ENCODE assay signal across 23 cellular contexts in genomic region chr6:10586302-10586701, GRCh38.
DNase-seq lines count a peak whose midpoint lies in the region; ATAC-seq and TF ChIP-seq lines count a peak whose summit lies in the region.
"Had no signal": no experiment of that assay in that cellular context is flagged by ENCODE, and none has a peak within 500 bp of the region (broad histone marks: within the 10 kb centered on the region; RNA-seq: fewer than 3 reads in every experiment).

No MANE protein-coding gene starts in this region.

- no peaks in the 10 kb centered on the region for H3K36me3 ChIP-seq in ACC112 (ENCODE audit: insufficient read depth, low read length)
- no peaks in the 10 kb centered on the region for H3K36me3 ChIP-seq in HUES6 (ENCODE audit: control insufficient read depth, insufficient read depth, low read length)
- no peaks in the 10 kb centered on the region for H3K36me3 ChIP-seq in esophagus muscularis mucosa
- no peaks in the 10 kb centered on the region for H3K36me3 ChIP-seq in mesendoderm (ENCODE audit: control insufficient read depth, insufficient read depth, low read length)
- H3K36me3 ChIP-seq in effector memory CD4-positive, alpha-beta T cell (ENCODE audit: control insufficient read depth, insufficient read depth, low read length): no peaks in the 10 kb centered on the region
- H3K36me3 ChIP-seq: uterus had no signal

- intact Hi-C loops in esophagus muscularis mucosa (cut with DNase I): no loop called here

- peak overlapping the region; percentile 59 for H2BK15ac ChIP-seq in mesendoderm (replicated peaks; ENCODE audit: low read depth)

- DNase-seq in esophagus muscularis mucosa (ENCODE audit: extremely low spot score) (no peak), mesendoderm (peak; percentile 89)
- DNase-seq in effector memory CD4-positive, alpha-beta T cell: no peak
- no peak for DNase-seq in activated CD4-positive, CD25-positive, alpha-beta regulatory T cell treated with anti-CD3 and anti-CD28 coated beads, Interleukin-2, amount 50 U/mL, for 72 hours
- DNase-seq in T-helper 2 cell treated with Interferon-gamma antibody and Interleukin-4, amounts not matched to agents 5 μg/mL and 100 μg/mL, for 36 hours (ENCODE audit: low spot score): no peak
- DNase-seq: activated CD4-positive, alpha-beta T cell treated with anti-CD3 and anti-CD28 coated beads, Interleukin-2, amount 50 U/mL, for 1 hour; GF-D8; GOT3; mucosa of descending colon; NCI-H1048; NCI-H187 treated with DMSO at 0.1 percent for 48 hours; NCI-H226; NCI-H82; PC-3; stimulated activated CD4-positive, alpha-beta T cell treated with anti-CD3 and anti-CD28 coated beads, Interleukin-12 subunit alpha, Interleukin-12 subunit beta, amount 100 ng/mL, for 4 hours; T-cell; uterus had no signal

- TF ChIP-seq CTCF in esophagus muscularis mucosa (IDR thresholded peaks at IDR 0.05): no peak

- H2AK5ac ChIP-seq in mesendoderm (ENCODE audit: low read length): no peak overlapping the region

- H3K27ac ChIP-seq in ACC112 (ENCODE audit: low read depth, low read length) (no peak overlapping the region), HUES6 (ENCODE audit: low read depth, low read length) (peak overlapping the region; percentile 14; the same call in 1 of the 2 replicates), esophagus muscularis mucosa (replicated peaks in 1 of 4) (peak overlapping the region in 3 of 4 donors; percentile 39 to 66 (median 64)), mesendoderm (ENCODE audit: low read depth, low read length) (peak overlapping the region; percentile 60)
- H3K27ac ChIP-seq in effector memory CD4-positive, alpha-beta T cell (ENCODE audit: insufficient read depth, low read length, poor library complexity, severe bottlenecking): no peak overlapping the region
- H3K27ac ChIP-seq: A549, KMS-11, uterus had no signal

- H3K79me2 ChIP-seq in ACC112 (ENCODE audit: control insufficient read depth, insufficient read depth, low read length, unreplicated experiment) (no peaks in the 10 kb centered on the region), mesendoderm (ENCODE audit: control insufficient read depth, insufficient read depth, low read length) (peaks cover 39% of the 10 kb centered on the region)

- ATAC-seq in HG03196 (IDR thresholded peaks at IDR 0.05; ENCODE audit: unreplicated experiment): no peak
- ATAC-seq: A549; activated T-helper 17 cell treated with anti-CD3 and anti-CD28 coated beads, Interleukin-2, amount 50 U/mL, for 72 hours; mucosa of descending colon; PC-3; T-cell had no signal

- H2BK120ac ChIP-seq in mesendoderm (ENCODE audit: low read depth, low read length): no peak overlapping the region

- TF ChIP-seq POLR2A in esophagus muscularis mucosa (IDR thresholded peaks at IDR 0.05; ENCODE audit: low read depth): no peak

- H3K36me3 Mint-ChIP-seq in T-helper 2 cell treated with Interferon-gamma antibody and Interleukin-4, amounts not matched to agents 5 μg/mL and 100 μg/mL, for 36 hours (ENCODE audit: low read depth): no peaks in the 10 kb centered on the region

- H3K9ac ChIP-seq in HUES6 (ENCODE audit: low read length) (peak overlapping the region; percentile 58), mesendoderm (ENCODE audit: low read length) (peak overlapping the region; percentile 65)
- H3K9ac ChIP-seq: KMS-11 had no signal

- H3K27me3 Mint-ChIP-seq in T-helper 2 cell treated with Interferon-gamma antibody and Interleukin-4, amounts not matched to agents 5 μg/mL and 100 μg/mL, for 36 hours (ENCODE audit: low read depth): no peaks in the 10 kb centered on the region
- H3K27me3 Mint-ChIP-seq: activated T-helper 17 cell treated with anti-CD3 and anti-CD28 coated beads, Interleukin-2, amount 50 U/mL, for 72 hours; T-cell had no signal

- no peak overlapping the region for H4K8ac ChIP-seq in mesendoderm (ENCODE audit: low read depth, low read length)

- H3K4me1 Mint-ChIP-seq in T-helper 2 cell treated with Interferon-gamma antibody and Interleukin-4, amounts not matched to agents 5 μg/mL and 100 μg/mL, for 36 hours (ENCODE audit: low read depth): peaks cover 10% of the 10 kb centered on the region
- H3K4me1 Mint-ChIP-seq: activated T-helper 17 cell treated with anti-CD3 and anti-CD28 coated beads, Interleukin-2, amount 50 U/mL, for 72 hours had no signal

- no peak overlapping the region for H2BK5ac ChIP-seq in mesendoderm (ENCODE audit: low read length)

- H3K23ac ChIP-seq in mesendoderm (ENCODE audit: low read length): peak overlapping the region; percentile 9

- H4K5ac ChIP-seq in mesendoderm (ENCODE audit: low read length): no peak overlapping the region

- H3K4ac ChIP-seq in mesendoderm (ENCODE audit: low read depth, low read length): no peak overlapping the region

- no peaks in the 10 kb centered on the region for H3K9me3 ChIP-seq in HUES6 (ENCODE audit: control insufficient read depth, insufficient read depth, low read depth, low read length)
- no peaks in the 10 kb centered on the region for H3K9me3 ChIP-seq in esophagus muscularis mucosa
- no peaks in the 10 kb centered on the region for H3K9me3 ChIP-seq in effector memory CD4-positive, alpha-beta T cell (ENCODE audit: control insufficient read depth, low read length)
- H3K9me3 ChIP-seq: A549, mucosa of descending colon, uterus had no signal

- TF ChIP-seq EP300 in esophagus muscularis mucosa (IDR thresholded peaks at IDR 0.05): no peak

- H3K27me3 ChIP-seq in ACC112 (ENCODE audit: insufficient read depth, low read length) (peaks cover 47% of the 10 kb centered on the region), HUES6 (ENCODE audit: control insufficient read depth, insufficient read depth, low read length) (no peaks in the 10 kb centered on the region), esophagus muscularis mucosa (no peaks in the 10 kb centered on the region), mesendoderm (ENCODE audit: insufficient read depth, low read length, poor library complexity) (no peaks in the 10 kb centered on the region)
- no peaks in the 10 kb centered on the region for H3K27me3 ChIP-seq in effector memory CD4-positive, alpha-beta T cell (replicated peaks; ENCODE audit: control insufficient read depth, insufficient read depth, low read length, poor library complexity, severe bottlenecking)
- H3K27me3 ChIP-seq: uterus had no signal

- H3K4me1 ChIP-seq in ACC112 (ENCODE audit: control insufficient read depth, insufficient read depth, low read length, unreplicated experiment) (no peaks in the 10 kb centered on the region), HUES6 (ENCODE audit: control insufficient read depth, insufficient read depth, low read length) (peaks cover 56% of the 10 kb centered on the region), esophagus muscularis mucosa (peaks cover 12 to 75% (median 60%) of the 10 kb centered on the region in 4 donors), mesendoderm (ENCODE audit: control insufficient read depth, low read depth, low read length) (peaks cover 29% of the 10 kb centered on the region)
- H3K4me1 ChIP-seq in effector memory CD4-positive, alpha-beta T cell (ENCODE audit: control insufficient read depth, insufficient read depth, low read length, poor library complexity, severe bottlenecking): no peaks in the 10 kb centered on the region
- H3K4me1 ChIP-seq: A549, uterus had no signal

- 60% methylated on average over 5 of the region's 5 CpGs for WGBS in esophagus muscularis mucosa
- WGBS in mesendoderm (ENCODE audit: extremely low coverage, insufficient coverage, low lambda C conversion rate): no CpG with 5 or more reads among the region's 5 CpGs

- 0 out of 2 replicates have a peak overlapping the region, but pooled peaks have one; percentile 57 for H3K4me3 ChIP-seq in ACC112 (ENCODE audit: low read depth, low read length)
- peak overlapping the region; percentile 57 for H3K4me3 ChIP-seq in HUES6 (ENCODE audit: low read depth, low read length)
- H3K4me3 ChIP-seq in esophagus muscularis mucosa: peak overlapping the region; percentile 37 to 49 (median 42)
- no peak overlapping the region for H3K4me3 ChIP-seq in mesendoderm (ENCODE audit: low read length)
- H3K4me3 ChIP-seq in effector memory CD4-positive, alpha-beta T cell (ENCODE audit: insufficient read depth, low read depth, low read length, poor library complexity, severe bottlenecking): no peak overlapping the region
- H3K4me3 ChIP-seq: A549, mucosa of descending colon, uterus had no signal

- peak overlapping the region; percentile 75 for H3K56ac ChIP-seq in mesendoderm (ENCODE audit: low read length)

- H2AFZ ChIP-seq in ACC112 (ENCODE audit: low read length, unreplicated experiment): no peak overlapping the region

- no peak overlapping the region for H3K27ac Mint-ChIP-seq in T-helper 2 cell treated with Interferon-gamma antibody and Interleukin-4, amounts not matched to agents 5 μg/mL and 100 μg/mL, for 36 hours
- H3K27ac Mint-ChIP-seq: activated T-helper 17 cell treated with anti-CD3 and anti-CD28 coated beads, Interleukin-2, amount 50 U/mL, for 72 hours; T-cell had no signal

- H3K79me1 ChIP-seq in mesendoderm (ENCODE audit: low read length): peaks cover 11% of the 10 kb centered on the region

- peak overlapping the region; percentile 70 for H3K4me2 ChIP-seq in mesendoderm (ENCODE audit: low read length)
- H3K4me2 ChIP-seq: A549, KMS-11 had no signal

- peak overlapping the region; percentile 43 for H3K18ac ChIP-seq in mesendoderm (ENCODE audit: low read length)

- H3K9me3 Mint-ChIP-seq in T-helper 2 cell treated with Interferon-gamma antibody and Interleukin-4, amounts not matched to agents 5 μg/mL and 100 μg/mL, for 36 hours: no peaks in the 10 kb centered on the region
- H3K9me3 Mint-ChIP-seq: activated T-helper 17 cell treated with anti-CD3 and anti-CD28 coated beads, Interleukin-2, amount 50 U/mL, for 72 hours; T-cell had no signal

- H3K4me3 Mint-ChIP-seq in T-helper 2 cell treated with Interferon-gamma antibody and Interleukin-4, amounts not matched to agents 5 μg/mL and 100 μg/mL, for 36 hours: no peak overlapping the region
- H3K4me3 Mint-ChIP-seq: activated T-helper 17 cell treated with anti-CD3 and anti-CD28 coated beads, Interleukin-2, amount 50 U/mL, for 72 hours; T-cell had no signal

Comparison
In these comparisons a context has a peak if more than half of its experiments do, and no peak if none do; other contexts are left out.
1. H3K27ac ChIP-seq: peak in HUES6 (single experiment), esophagus muscularis mucosa (3 of 4) and mesendoderm (single experiment); none in ACC112 (single experiment) and effector memory CD4-positive, alpha-beta T cell (single experiment).
2. H3K4me3 ChIP-seq: peak in ACC112 (single experiment), HUES6 (single experiment) and esophagus muscularis mucosa (4 of 4); none in mesendoderm (single experiment) and effector memory CD4-positive, alpha-beta T cell (single experiment).